Comparison of ENCODE assay signal across 1 cellular context in genomic region chr18:7467708-7468466, GRCh38.
A peak's percentile ranks its signal among the peaks of the same experiment; 100 is the strongest.
TF ChIP-seq lines count a peak whose summit lies in the region.

No MANE protein-coding gene starts in this region.

TF ChIP-seq in WTC11, 78 proteins besides CTCF, POLR2A, EP300 and RAD21 (continued from another document):
- TF ChIP-seq, protein P1, sequence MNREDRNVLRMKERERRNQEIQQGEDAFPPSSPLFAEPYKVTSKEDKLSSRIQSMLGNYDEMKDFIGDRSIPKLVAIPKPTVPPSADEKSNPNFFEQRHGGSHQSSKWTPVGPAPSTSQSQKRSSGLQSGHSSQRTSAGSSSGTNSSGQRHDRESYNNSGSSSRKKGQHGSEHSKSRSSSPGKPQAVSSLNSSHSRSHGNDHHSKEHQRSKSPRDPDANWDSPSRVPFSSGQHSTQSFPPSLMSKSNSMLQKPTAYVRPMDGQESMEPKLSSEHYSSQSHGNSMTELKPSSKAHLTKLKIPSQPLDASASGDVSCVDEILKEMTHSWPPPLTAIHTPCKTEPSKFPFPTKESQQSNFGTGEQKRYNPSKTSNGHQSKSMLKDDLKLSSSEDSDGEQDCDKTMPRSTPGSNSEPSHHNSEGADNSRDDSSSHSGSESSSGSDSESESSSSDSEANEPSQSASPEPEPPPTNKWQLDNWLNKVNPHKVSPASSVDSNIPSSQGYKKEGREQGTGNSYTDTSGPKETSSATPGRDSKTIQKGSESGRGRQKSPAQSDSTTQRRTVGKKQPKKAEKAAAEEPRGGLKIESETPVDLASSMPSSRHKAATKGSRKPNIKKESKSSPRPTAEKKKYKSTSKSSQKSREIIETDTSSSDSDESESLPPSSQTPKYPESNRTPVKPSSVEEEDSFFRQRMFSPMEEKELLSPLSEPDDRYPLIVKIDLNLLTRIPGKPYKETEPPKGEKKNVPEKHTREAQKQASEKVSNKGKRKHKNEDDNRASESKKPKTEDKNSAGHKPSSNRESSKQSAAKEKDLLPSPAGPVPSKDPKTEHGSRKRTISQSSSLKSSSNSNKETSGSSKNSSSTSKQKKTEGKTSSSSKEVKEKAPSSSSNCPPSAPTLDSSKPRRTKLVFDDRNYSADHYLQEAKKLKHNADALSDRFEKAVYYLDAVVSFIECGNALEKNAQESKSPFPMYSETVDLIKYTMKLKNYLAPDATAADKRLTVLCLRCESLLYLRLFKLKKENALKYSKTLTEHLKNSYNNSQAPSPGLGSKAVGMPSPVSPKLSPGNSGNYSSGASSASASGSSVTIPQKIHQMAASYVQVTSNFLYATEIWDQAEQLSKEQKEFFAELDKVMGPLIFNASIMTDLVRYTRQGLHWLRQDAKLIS (CRISPR knock-in tag; IDR thresholded peaks at IDR 0.05; ENCODE audit: borderline replicate concordance): no peak
- no peak for TF ChIP-seq RORB (CRISPR knock-in tag; IDR thresholded peaks at IDR 0.05)
- no peak for TF ChIP-seq HMGXB4 (CRISPR knock-in tag; IDR thresholded peaks at IDR 0.05)
- TF ChIP-seq, protein P2, sequence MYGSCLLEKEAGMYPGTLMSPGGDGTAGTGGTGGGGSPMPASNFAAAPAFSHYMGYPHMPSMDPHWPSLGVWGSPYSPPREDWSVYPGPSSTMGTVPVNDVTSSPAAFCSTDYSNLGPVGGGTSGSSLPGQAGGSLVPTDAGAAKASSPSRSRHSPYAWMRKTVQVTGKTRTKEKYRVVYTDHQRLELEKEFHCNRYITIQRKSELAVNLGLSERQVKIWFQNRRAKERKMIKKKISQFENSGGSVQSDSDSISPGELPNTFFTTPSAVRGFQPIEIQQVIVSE (CRISPR knock-in tag; IDR thresholded peaks at IDR 0.05; ENCODE audit: borderline replicate concordance): no peak
- TF ChIP-seq, protein P3, sequence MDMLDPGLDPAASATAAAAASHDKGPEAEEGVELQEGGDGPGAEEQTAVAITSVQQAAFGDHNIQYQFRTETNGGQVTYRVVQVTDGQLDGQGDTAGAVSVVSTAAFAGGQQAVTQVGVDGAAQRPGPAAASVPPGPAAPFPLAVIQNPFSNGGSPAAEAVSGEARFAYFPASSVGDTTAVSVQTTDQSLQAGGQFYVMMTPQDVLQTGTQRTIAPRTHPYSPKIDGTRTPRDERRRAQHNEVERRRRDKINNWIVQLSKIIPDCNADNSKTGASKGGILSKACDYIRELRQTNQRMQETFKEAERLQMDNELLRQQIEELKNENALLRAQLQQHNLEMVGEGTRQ (CRISPR knock-in tag; IDR thresholded peaks at IDR 0.05): peak; percentile 84
- TF ChIP-seq, protein P4, sequence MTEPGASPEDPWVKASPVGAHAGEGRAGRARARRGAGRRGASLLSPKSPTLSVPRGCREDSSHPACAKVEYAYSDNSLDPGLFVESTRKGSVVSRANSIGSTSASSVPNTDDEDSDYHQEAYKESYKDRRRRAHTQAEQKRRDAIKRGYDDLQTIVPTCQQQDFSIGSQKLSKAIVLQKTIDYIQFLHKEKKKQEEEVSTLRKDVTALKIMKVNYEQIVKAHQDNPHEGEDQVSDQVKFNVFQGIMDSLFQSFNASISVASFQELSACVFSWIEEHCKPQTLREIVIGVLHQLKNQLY (CRISPR knock-in tag; IDR thresholded peaks at IDR 0.05): no peak
- no peak for TF ChIP-seq FOXJ3 (CRISPR knock-in tag; IDR thresholded peaks at IDR 0.05; ENCODE audit: borderline replicate concordance)
- no peak for TF ChIP-seq HMGA2 (CRISPR knock-in tag; IDR thresholded peaks at IDR 0.05)
- no peak for TF ChIP-seq MAX (CRISPR knock-in tag; IDR thresholded peaks at IDR 0.05)
- no peak for TF ChIP-seq CBFB (CRISPR knock-in tag; IDR thresholded peaks at IDR 0.05; ENCODE audit: low read depth)
